Comparison of ENCODE assay signal across 10 cellular contexts in genomic region chr15:99057697-99058420, GRCh38. TPM values are rescaled to one million over a fixed set of nuclear protein-coding genes. Genes with fewer than 3 reads are reported as not detected.
DNase-seq lines count a peak whose midpoint lies in the region; ATAC-seq, FAIRE-seq and TF ChIP-seq lines count a peak whose summit lies in the region.
"Had no signal": no experiment of that assay in that cellular context is flagged by ENCODE, and none has a peak within 500 bp of the region (broad histone marks: within the 10 kb centered on the region; RNA-seq: fewer than 3 reads in every experiment).

No MANE protein-coding gene starts in this region.

- H3K9me3 Mint-ChIP-seq in stimulated activated naive B cell treated with anti-CD40 and anti-IgM and Interleukin-4, amounts not matched to agents 10 μg/mL and 1 μg/mL and 100 μg/mL, for 72 hours: no peaks in the 10 kb centered on the region

- H3K27ac Mint-ChIP-seq in stimulated activated naive B cell treated with anti-CD40 and anti-IgM and Interleukin-4, amounts not matched to agents 10 μg/mL and 1 μg/mL and 100 μg/mL, for 72 hours: peak overlapping the region; percentile 71

- H3K4me3 Mint-ChIP-seq in stimulated activated naive B cell treated with anti-CD40 and anti-IgM and Interleukin-4, amounts not matched to agents 10 μg/mL and 1 μg/mL and 100 μg/mL, for 72 hours: peak overlapping the region; percentile 78 to 80

- no peak for TF ChIP-seq CTCF in VCaP (conservative IDR thresholded peaks at IDR 0.05)

- H3K27me3 Mint-ChIP-seq in stimulated activated naive B cell treated with anti-CD40 and anti-IgM and Interleukin-4, amounts not matched to agents 10 μg/mL and 1 μg/mL and 100 μg/mL, for 72 hours: peaks cover 37 to 55% of the 10 kb centered on the region in 2 donors

- FAIRE-seq in frontal cortex (lab: Jason Lieb, UNC): no peak

- DNase-seq in DMS53 (lab: John Stamatoyannopoulos, UW): peak; percentile 19
- no peak for DNase-seq in DMS53 treated with DMSO at 0.1 percent for 48 hours (lab: John Stamatoyannopoulos, UW; ENCODE audit: unreplicated experiment)
- peak; percentile 42 for DNase-seq in left cardiac atrium
- DNase-seq in stimulated activated naive B cell treated with anti-CD40 and anti-IgM and Interleukin-4, amounts not matched to agents 10 μg/mL and 1 μg/mL and 100 μg/mL, for 72 hours: no peak
- DNase-seq in central memory CD4-positive, alpha-beta T cell: no peak
- DNase-seq in frontal cortex (ENCODE audit: low spot score in 2 of 2): no peak
- DNase-seq in A172 (ENCODE audit: low spot score): no peak

- no peaks in the 10 kb centered on the region for H3K36me3 Mint-ChIP-seq in stimulated activated naive B cell treated with anti-CD40 and anti-IgM and Interleukin-4, amounts not matched to agents 10 μg/mL and 1 μg/mL and 100 μg/mL, for 72 hours

- H3K27ac ChIP-seq in VCaP: peak overlapping the region; percentile 86; the same call in 1 of the 2 replicates
- H3K27ac ChIP-seq: 22Rv1, HL-60 had no signal

- intact Hi-C loops in left cardiac atrium (cut with DNase I): loop anchor here (2.0 to 5.0 kb wide), 3 partner anchors 106 to 411 kb away; partner anchors contain the start of gene IGF1R (in 1 of the 2)

- ATAC-seq in left cardiac atrium: peak in 1 of 2 donors; percentile 24
- peak in 1 of 2 donors; percentile 10 for ATAC-seq in stimulated activated naive B cell treated with anti-CD40 and anti-IgM and Interleukin-4, amounts not matched to agents 10 μg/mL and 1 μg/mL and 100 μg/mL, for 72 hours (replicated peaks)

- peaks cover 10 to 17% of the 10 kb centered on the region in 2 donors for H3K4me1 Mint-ChIP-seq in stimulated activated naive B cell treated with anti-CD40 and anti-IgM and Interleukin-4, amounts not matched to agents 10 μg/mL and 1 μg/mL and 100 μg/mL, for 72 hours

RNA-seq across cellular contexts. Expression of gene SYNM, which starts 47.0 kb away (rescaled TPM):
- total RNA-seq in left cardiac atrium (100 to 1,000 TPM; 302 to 329 TPM), frontal cortex (9.0 TPM)
- 5.6 and 7.5 TPM in 2 replicates for total RNA-seq in A172 (2014; rRNA removed; shearing (Covaris generic))

RNA-seq across cellular contexts. Expression of gene PGPEP1L, which starts 50.3 kb away (rescaled TPM):
- total RNA-seq in left cardiac atrium (1 to 10 TPM; 1.2 to 1.3 TPM), frontal cortex (not detected)
- total RNA-seq in A172 (2014; rRNA removed; shearing (Covaris generic)): not detected in 2 replicates

Comparison
In these comparisons a context has a peak if more than half of its experiments do, and no peak if none do; other contexts are left out.
1. DNase-seq: peak in DMS53 (single experiment) and left cardiac atrium (single experiment); none in DMS53 treated with DMSO at 0.1 percent for 48 hours (single experiment), stimulated activated naive B cell treated with anti-CD40 and anti-IgM and Interleukin-4, amounts not matched to agents 10 μg/mL and 1 μg/mL and 100 μg/mL, for 72 hours (single experiment), central memory CD4-positive, alpha-beta T cell (single experiment), frontal cortex (0 of 2) and A172 (single experiment).
2. RNA of gene SYNM, which starts 47.0 kb away (total RNA-seq): 302 to 329 TPM in left cardiac atrium; 9.0 TPM in frontal cortex (single experiment) and 5.6 to 7.5 TPM in A172; every median in the first group is over 10 times any median in the second.